8 cellular contexts compared by ENCODE assay signal in genomic region chr19:2166741-2167738, GRCh38. TPM values are rescaled to one million over a fixed set of nuclear protein-coding genes. Genes with fewer than 3 reads are reported as not detected.
DNase-seq lines count a peak whose midpoint lies in the region; ATAC-seq and TF ChIP-seq lines count a peak whose summit lies in the region.

No MANE protein-coding gene starts in this region.

- H3K27me3 Mint-ChIP-seq in activated B cell treated with CpG ODN at 0.5 μM for 24 hours (no peaks in the 10 kb centered on the region), glutamatergic neuron (ENCODE audit: unreplicated experiment) (peaks cover 10% of the 10 kb centered on the region)

- CTCF ChIA-PET in activated B cell treated with CpG ODN at 0.5 μM for 24 hours (lab: Charles Lee): no interaction called here

- H3K9me3 ChIP-seq in cardiac muscle cell (ENCODE audit: low read depth) (no peaks in the 10 kb centered on the region), sigmoid colon (no peaks in the 10 kb centered on the region)

- H2AFZ ChIP-seq in ACC112 (ENCODE audit: low read length, unreplicated experiment): no peak overlapping the region

- POLR2A ChIA-PET in activated B cell treated with CpG ODN at 0.5 μM for 24 hours (lab: Charles Lee): interaction anchor here (0.6 to 3.4 kb wide), 12 partner anchors 9 to 298 kb away, joined by 3 to 37 read pairs (median 8); partner anchors contain the start of genes AP3D1 and PLEKHJ1

- H3K4me1 Mint-ChIP-seq in activated B cell treated with CpG ODN at 0.5 μM for 24 hours (peaks cover 75% of the 10 kb centered on the region), glutamatergic neuron (ENCODE audit: low read depth, unreplicated experiment) (peaks cover 24% of the 10 kb centered on the region)

- H3K27ac Mint-ChIP-seq in activated B cell treated with CpG ODN at 0.5 μM for 24 hours (peak overlapping the region; percentile 92), glutamatergic neuron (ENCODE audit: unreplicated experiment) (no peak overlapping the region)

- H3K36me3 ChIP-seq in ACC112 (ENCODE audit: insufficient read depth, low read length) (no peaks in the 10 kb centered on the region), cardiac muscle cell (no peaks in the 10 kb centered on the region), sigmoid colon (no peaks in the 10 kb centered on the region)

- H3K27ac ChIP-seq in ACC112 (ENCODE audit: low read depth, low read length) (peak overlapping the region; percentile 98), cardiac muscle cell (peak overlapping the region; percentile 95), sigmoid colon (peak overlapping the region; percentile 91 to 100 (median 97))

- H3K4me3 ChIP-seq in ACC112 (ENCODE audit: low read depth, low read length) (peak overlapping the region; percentile 28), cardiac muscle cell (no peak overlapping the region), sigmoid colon (no peak overlapping the region)

- intact Hi-C loops in activated B cell treated with CpG ODN at 0.5 μM for 24 hours (cut with micrococcal nuclease) (loop anchor here (5.0 kb wide), 4 partner anchors 80 to 455 kb away; partner anchors contain the start of gene GADD45B), sigmoid colon (cut with DNase I) (loop anchor here (1.0 kb wide), 1 partner anchor 19 kb away; no protein-coding TSS in a partner anchor)

- peaks cover 4% of the 10 kb centered on the region for H3K36me3 Mint-ChIP-seq in activated B cell treated with CpG ODN at 0.5 μM for 24 hours (ENCODE audit: low read depth)
- no peaks in the 10 kb centered on the region for H3K36me3 Mint-ChIP-seq in glutamatergic neuron (ENCODE audit: unreplicated experiment)

- no peak for ATAC-seq in activated B cell treated with CpG ODN at 0.5 μM for 24 hours (ENCODE audit: low read depth)

- H3K9me3 Mint-ChIP-seq in activated B cell treated with CpG ODN at 0.5 μM for 24 hours (no peaks in the 10 kb centered on the region), glutamatergic neuron (ENCODE audit: unreplicated experiment) (peaks cover 8% of the 10 kb centered on the region)

- WGBS in sigmoid colon, 2 donors: 47 to 66% methylated on average over 35 of the region's 35 CpGs

- peaks cover 61% of the 10 kb centered on the region for H3K79me2 ChIP-seq in ACC112 (ENCODE audit: control insufficient read depth, insufficient read depth, low read length, unreplicated experiment)

- H3K27me3 ChIP-seq in ACC112 (ENCODE audit: insufficient read depth, low read length): no peaks in the 10 kb centered on the region
- H3K27me3 ChIP-seq in cardiac muscle cell: no peaks in the 10 kb centered on the region
- no peaks in the 10 kb centered on the region for H3K27me3 ChIP-seq in sigmoid colon

- DNase-seq in activated B cell treated with CpG ODN at 0.5 μM for 24 hours (no peak), cardiac muscle cell (ENCODE audit: low read depth in 1 of 2, low spot score in 1 of 2) (peak in 1 of 2 donors; percentile 83), sigmoid colon (peak; percentile 95), NCI-H187 (lab: John Stamatoyannopoulos, UW) (no peak), glutamatergic neuron (no peak), SIG-M5 treated with dmso at 0.1 percent for 504 hours (lab: John Stamatoyannopoulos, UW; ENCODE audit: unreplicated experiment) (no peak)

- peak; percentile 21 for TF ChIP-seq POLR2A in GM19099 (IDR thresholded peaks at IDR 0.05; ENCODE audit: extremely low read depth, insufficient read length, low read depth)
- peak in 1 of 2 donors; percentile 14 for TF ChIP-seq POLR2A in sigmoid colon (IDR thresholded peaks at IDR 0.05)

- no peak for TF ChIP-seq EP300 in sigmoid colon (IDR thresholded peaks at IDR 0.05)

- TF ChIP-seq CTCF in activated B cell treated with CpG ODN at 0.5 μM for 24 hours (IDR thresholded peaks at IDR 0.05) (no peak), cardiac muscle cell (IDR thresholded peaks at IDR 0.05; ENCODE audit: low read depth, low read length) (no peak), sigmoid colon (IDR thresholded peaks at IDR 0.05) (no peak), glutamatergic neuron (IDR thresholded peaks at IDR 0.05; ENCODE audit: partially characterized antibody, unreplicated experiment) (no peak)

- H3K4me1 ChIP-seq in ACC112 (ENCODE audit: control insufficient read depth, insufficient read depth, low read length, unreplicated experiment) (peaks cover 50% of the 10 kb centered on the region), cardiac muscle cell (ENCODE audit: low read depth) (peaks cover 56% of the 10 kb centered on the region), sigmoid colon (peaks cover 0 to 82% (median 80%) of the 10 kb centered on the region in 4 donors)

- H3K4me3 Mint-ChIP-seq in activated B cell treated with CpG ODN at 0.5 μM for 24 hours (peak overlapping the region; percentile 84), glutamatergic neuron (ENCODE audit: unreplicated experiment) (no peak overlapping the region)

RNA-seq across cellular contexts. Expression of gene DOT1L, which starts 3.3 kb away (rescaled TPM):
- total RNA-seq in activated B cell treated with CpG ODN at 0.5 μM for 24 hours: 55.0 and 65.2 TPM in 2 replicates
- total RNA-seq in cardiac muscle cell: 25.3 and 53.8 TPM in 2 replicates
- polyA plus RNA-seq in cardiac muscle cell: 15.6 and 19.1 TPM in 2 replicates
- 1 to 10 TPM; 4.6 to 8.0 (median 6.3) TPM for total RNA-seq in sigmoid colon
- 10 to 100 TPM in 2 of 3 donors, 1 to 10 TPM in 1; 6.9 to 26.0 (median 12.6) TPM for polyA plus RNA-seq in sigmoid colon
- 71.4 TPM for total RNA-seq in glutamatergic neuron (ENCODE audit: unreplicated experiment)

RNA-seq across cellular contexts. Expression of gene AP3D1, which starts 15.7 kb away (rescaled TPM):
- total RNA-seq in activated B cell treated with CpG ODN at 0.5 μM for 24 hours (97.2 and 109 TPM in 2 replicates), cardiac muscle cell (118 and 125 TPM in 2 replicates), sigmoid colon (10 to 100 TPM; 43.1 to 83.1 (median 51.2) TPM), glutamatergic neuron (ENCODE audit: unreplicated experiment) (133 TPM)
- polyA plus RNA-seq in cardiac muscle cell (112 and 115 TPM in 2 replicates), sigmoid colon (100 to 1,000 TPM in 1 of 3 donors, 10 to 100 TPM in 2; 47.4 to 127 (median 72.6) TPM)
